In the genomic region with DNA sequence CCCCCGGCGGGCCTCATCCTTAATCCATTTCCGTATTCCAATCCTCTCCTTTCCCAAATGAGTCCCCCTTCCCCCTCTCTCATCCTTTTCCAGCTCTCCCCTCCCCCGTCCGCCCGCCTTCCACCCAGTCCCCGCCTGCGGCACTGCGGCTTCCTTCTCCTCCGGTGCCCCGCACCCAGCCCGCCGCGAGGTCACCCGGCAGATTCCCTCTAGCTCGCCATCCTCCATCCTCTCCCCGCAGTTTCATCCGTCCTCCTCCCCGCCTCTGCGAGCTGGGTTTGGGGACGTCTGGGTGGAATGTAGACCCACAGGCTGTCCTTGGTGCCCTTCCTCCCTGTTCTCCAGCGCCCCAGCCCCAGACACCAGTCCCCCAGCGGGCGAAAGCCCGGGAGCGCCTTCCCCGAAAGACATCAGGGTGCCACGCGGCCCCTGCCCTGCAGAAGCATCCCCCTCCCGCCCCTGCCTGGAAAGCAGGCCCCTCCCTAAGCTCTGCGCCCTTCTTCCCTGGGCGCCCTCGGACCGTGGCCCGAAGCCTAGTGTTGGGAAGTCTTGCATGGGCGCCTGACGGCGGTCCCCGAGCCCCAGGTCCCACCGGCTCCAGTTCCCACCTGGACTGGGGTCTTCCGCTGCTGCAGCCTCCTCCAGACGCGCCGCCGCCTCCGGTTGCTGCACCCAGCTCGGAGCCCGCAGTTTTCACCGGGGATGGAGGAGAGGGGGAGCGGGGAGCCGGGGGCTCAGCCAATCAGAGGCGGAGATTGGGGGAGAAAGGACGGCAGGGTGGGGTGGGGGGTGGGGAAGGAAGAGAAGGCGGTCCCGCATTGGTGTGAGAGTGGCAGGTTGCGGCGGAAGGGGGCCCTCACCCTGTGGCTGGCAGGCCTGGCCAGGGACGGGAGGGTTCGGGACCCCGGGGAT, we compare ENCODE assay signal across 8 cellular contexts. TPM values are rescaled to one million over a fixed set of nuclear protein-coding genes. Genes with fewer than 3 reads are reported as not detected.
DNase-seq lines count a peak whose midpoint lies in the region; ATAC-seq and TF ChIP-seq lines count a peak whose summit lies in the region.

A gene (minus strand): TSS at position 668 of the 912 bp plus-strand sequence. CDS start 2,267 bp downstream, outside the sequence.

- H3K4me3 ChIP-seq in MG63 (peak within 1 kb of the TSS; percentile 55), lung (peak within 1 kb of the TSS; percentile 3)

- 2% methylated on average over 58 to 60 of the region's 60 CpGs for WGBS in lung, 2 donors

- peaks cover 14% of the 10 kb centered on the region for H3K36me3 ChIP-seq in MG63
- H3K36me3 ChIP-seq in lung (ENCODE audit: control insufficient read depth in 2 of 2, insufficient read depth in 2 of 2, low read length in 2 of 2) = no peaks in the 10 kb centered on the region

- H3K27me3 ChIP-seq in MG63 (no peaks in the 10 kb centered on the region), lung (ENCODE audit: control insufficient read depth, insufficient read depth) (peaks cover 3% of the 10 kb centered on the region)

- DNase-seq in Ammon's horn (ENCODE audit: low spot score) (peak; percentile 70), MG63 (peak; percentile 56), caudate nucleus (lab: John Stamatoyannopoulos, UW) (peak in 50 of 61 donors; percentile 42 to 88 (median 72)), lung (ENCODE audit: low spot score) (no peak), superior temporal gyrus (ENCODE audit: extremely low spot score) (peak; percentile 46), RKO (ENCODE audit: low spot score) (no peak)

- TF ChIP-seq CTCF in lung (IDR thresholded peaks at IDR 0.05; ENCODE audit: control extremely low read depth, extremely low read depth) = no peak

- peaks cover 0 to 5% of the 10 kb centered on the region in 2 donors for H3K4me1 ChIP-seq in lung (ENCODE audit: control insufficient read depth in 2 of 2, insufficient read depth in 2 of 2, low read length in 2 of 2)

- ATAC-seq in lung (ENCODE audit: insufficient read depth, low FRiP score) = no peak
- no peak for ATAC-seq in HG03196 (IDR thresholded peaks at IDR 0.05; ENCODE audit: unreplicated experiment)
- ATAC-seq in GM21367 (IDR thresholded peaks at IDR 0.05; ENCODE audit: unreplicated experiment) = no peak

- H3K27ac ChIP-seq in caudate nucleus (ENCODE audit: low read depth, low read length) (peak within 1 kb of the TSS; percentile 83), lung (ENCODE audit: low read depth in 1 of 2, low read length in 1 of 2) (no peak within 1 kb of the TSS)

- no peaks in the 10 kb centered on the region for H3K9me3 ChIP-seq in MG63
- no peaks in the 10 kb centered on the region for H3K9me3 ChIP-seq in lung (ENCODE audit: control insufficient read depth in 2 of 2, insufficient read depth in 1 of 2, low read length in 1 of 2)

RNA-seq across cellular contexts. Expression of the gene that starts here (rescaled TPM):
- total RNA-seq in MG63 (2014; rRNA removed; shearing (Covaris generic); ENCODE audit: low replicate concordance) = 122 and 188 TPM in 2 replicates
- total RNA-seq in lung = 10 to 100 TPM in 1 of 2 donors, 1 to 10 TPM in 1; 9.8 to 16.8 TPM
- 10 to 100 TPM in 1 of 2 donors, 1 to 10 TPM in 1; 5.1 to 44.2 TPM for polyA plus RNA-seq in lung

Comparison
In these comparisons a context has a peak if more than half of its experiments do, and no peak if none do; other contexts are left out.
1. DNase-seq: peak in Ammon's horn (single experiment), MG63 (single experiment), caudate nucleus (50 of 61) and superior temporal gyrus (single experiment); none in lung (single experiment) and RKO (single experiment).